ENCODE assay signal across 8 cellular contexts in the genomic region with DNA sequence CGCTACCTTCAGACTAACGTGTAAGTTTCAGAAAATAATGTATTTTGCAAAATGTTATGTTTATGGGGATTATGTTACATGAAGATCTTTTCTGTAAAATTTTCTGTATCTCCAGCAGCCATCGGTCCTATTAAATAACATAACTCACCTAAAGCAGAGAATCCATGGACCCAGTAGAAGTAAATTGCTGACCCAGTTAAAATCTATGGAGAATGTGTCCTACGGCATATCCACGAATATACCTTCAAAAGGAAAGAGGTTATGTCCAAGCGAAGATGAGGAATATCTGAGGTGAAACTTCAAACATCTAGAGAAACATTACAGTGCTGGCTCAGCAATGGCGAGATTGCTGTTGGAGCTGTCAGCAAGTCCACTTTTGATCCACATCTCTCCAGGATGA.
"Had no signal": no experiment of that assay in that cellular context is flagged by ENCODE, and none has a peak within 500 bp of the region (broad histone marks: within the 10 kb centered on the region; RNA-seq: fewer than 3 reads in every experiment).

No MANE protein-coding gene starts in this region.

- ATAC-seq: GM23338 had no signal

- H3K4me3 ChIP-seq: GM23338 had no signal

- H3K27ac ChIP-seq: HL-60, KMS-11 had no signal

- H3K4me2 ChIP-seq: GM23338, KMS-11 had no signal

- DNase-seq: H9, HCEC 1CT, KBM-7 had no signal

- H2AFZ ChIP-seq: GM23338 had no signal

- FAIRE-seq: H1, H54 had no signal

- H3K9ac ChIP-seq: KMS-11 had no signal
